1 cellular context compared by ENCODE assay signal in the genomic region with DNA sequence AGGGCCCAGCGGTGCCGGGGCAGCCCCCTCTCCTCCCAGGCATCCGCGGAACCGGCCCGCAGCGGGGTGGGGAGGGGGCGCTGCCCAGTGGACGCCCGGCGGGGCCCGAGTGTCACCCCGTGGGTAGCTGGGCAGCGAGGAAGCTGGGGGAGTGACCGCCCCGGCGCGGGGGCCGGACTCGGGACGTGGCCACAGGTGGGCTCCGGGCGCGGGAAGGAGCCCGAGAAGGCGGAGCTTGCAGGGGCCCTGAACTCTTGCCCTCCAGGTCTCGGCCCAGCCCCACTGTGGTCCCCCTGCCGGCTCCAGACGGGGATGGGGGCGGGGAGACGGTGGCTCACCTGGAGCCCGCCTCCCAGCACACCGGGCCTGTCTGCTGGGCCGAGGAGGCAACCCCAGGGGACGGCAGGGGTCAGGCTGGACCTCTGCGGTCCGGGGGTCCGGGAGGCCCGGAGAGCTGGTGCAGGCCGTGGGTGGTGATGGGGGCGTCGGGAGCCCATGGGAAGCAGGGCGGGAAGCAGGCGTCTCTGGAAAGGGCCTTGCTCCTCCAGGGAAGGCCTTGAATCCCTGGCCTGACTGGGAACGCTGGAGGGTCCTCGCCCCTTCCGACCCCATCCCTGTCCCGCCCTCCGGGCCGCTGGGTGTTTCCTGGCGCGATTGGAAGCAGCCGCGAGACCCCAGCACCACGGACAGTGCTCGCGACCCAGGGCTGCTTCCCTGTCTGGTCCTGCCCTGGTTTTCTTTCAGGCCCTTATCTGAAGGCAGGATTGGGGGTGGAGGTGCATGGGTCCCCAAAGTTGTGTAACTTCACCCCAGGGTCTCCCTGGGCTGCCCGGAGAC.
TF ChIP-seq lines count a peak whose summit lies in the region.

No MANE protein-coding gene starts in this region.

TF ChIP-seq in H1, 55 proteins besides CTCF, POLR2A, EP300 and RAD21:
- TF ChIP-seq E2F6 (IDR thresholded peaks at IDR 0.05), result peak; percentile 25; the same call in 1 of the 2 replicates
- peak; percentile 79 for TF ChIP-seq SP1 (IDR thresholded peaks at IDR 0.05; ENCODE audit: low read depth, low read length)
- peak; percentile 67 to 88; a peak in 1 of 4 replicates for TF ChIP-seq SIN3A (conservative IDR thresholded peaks at IDR 0.05 in 1 of 2, IDR thresholded peaks at IDR 0.05 in 1 of 2; ENCODE audit: low read depth in 1 of 2, low read length in 2 of 2)
- TF ChIP-seq CTBP2 (IDR thresholded peaks at IDR 0.05; ENCODE audit: borderline replicate concordance, insufficient read depth, insufficient read length, low read length), result no peak
TF ChIP-seq in H1: peak in this region for 3.
